30 cellular contexts compared by ENCODE assay signal in genomic region chr16:84467709-84468108, GRCh38.
"Had no signal": no experiment of that assay in that cellular context is flagged by ENCODE, and none has a peak within 500 bp of the region (broad histone marks: within the 10 kb centered on the region; RNA-seq: fewer than 3 reads in every experiment).

No MANE protein-coding gene starts in this region.

- H3K9me3 ChIP-seq: neutrophil, right lobe of liver had no signal

- FAIRE-seq: islet of Langerhans, kidney had no signal

- H3K27me3 Mint-ChIP-seq: naive thymus-derived CD4-positive, alpha-beta T cell; progenitor cell of endocrine pancreas; stimulated activated memory B cell treated with anti-CD40 and anti-IgM and Interleukin-4, amounts not matched to agents 10 μg/mL and 1 μg/mL and 100 μg/mL, for 72 hours; stimulated activated naive CD8-positive, alpha-beta T cell treated with anti-CD3 and anti-CD28 coated beads, Interleukin-15, amount 100 ng/mL, for 72 hours; type B pancreatic cell had no signal

- H3K9me3 Mint-ChIP-seq: type B pancreatic cell had no signal

- DNase-seq: hypothalamus; immature natural killer cell; kidney; left colon; left lung; lower lobe of right lung; mesendoderm; naive thymus-derived CD4-positive, alpha-beta T cell; occipital lobe; right lobe of liver; stimulated activated CD4-positive, alpha-beta T cell treated with anti-CD3 and anti-CD28 coated beads, Interleukin-1b, Interleukin-23, amount 100 ng/mL, for 48 hours; stimulated activated CD4-positive, alpha-beta T cell treated with anti-CD3 and anti-CD28 coated beads, Interleukin-2, amount 100 ng/mL, for 48 hours; stimulated activated CD4-positive, alpha-beta T cell treated with anti-CD3 and anti-CD28 coated beads, Interleukin-4, amount 100 ng/mL, for 4 hours; stimulated activated CD8-positive, alpha-beta memory T cell treated with anti-CD3 and anti-CD28 coated beads, Interleukin-4, amount 100 ng/mL, for 48 hours; stimulated activated naive CD4-positive, alpha-beta T cell treated with Interleukin-2 at 50 U/mL for 16 hours; stimulated activated naive CD8-positive, alpha-beta T cell treated with anti-CD3 and anti-CD28 coated beads, Interleukin-15, amount 100 ng/mL, for 72 hours; substantia nigra; uterus had no signal

- H3K27me3 ChIP-seq: left lung, neural progenitor cell, neutrophil, ovary, right atrium auricular region, right lobe of liver, tibial nerve, uterus had no signal

- H3K36me3 ChIP-seq: neural progenitor cell, ovary, right lobe of liver had no signal

- ATAC-seq: left lung; lower lobe of right lung; naive thymus-derived CD4-positive, alpha-beta T cell; right lobe of liver; stimulated activated memory B cell treated with anti-CD40 and anti-IgM and Interleukin-4, amounts not matched to agents 10 μg/mL and 1 μg/mL and 100 μg/mL, for 72 hours; stimulated activated naive CD8-positive, alpha-beta T cell treated with anti-CD3 and anti-CD28 coated beads, Interleukin-15, amount 100 ng/mL, for 72 hours had no signal

- H3K4me1 ChIP-seq: left lung, lower lobe of right lung, neural progenitor cell, right atrium auricular region, right lobe of liver, tibial nerve, uterus had no signal

- H3K9ac ChIP-seq: neural progenitor cell had no signal

- H2AFZ ChIP-seq: neural progenitor cell had no signal

- H3K4me3 ChIP-seq: left lung, lower lobe of right lung, neural progenitor cell, ovary, right atrium auricular region, right lobe of liver, smooth muscle cell, tibial nerve, uterus had no signal

- H3K27ac Mint-ChIP-seq: immature natural killer cell; mesothelial cell of epicardium; nephron; neural progenitor cell; progenitor cell of endocrine pancreas; stimulated activated memory B cell treated with anti-CD40 and anti-IgM and Interleukin-4, amounts not matched to agents 10 μg/mL and 1 μg/mL and 100 μg/mL, for 72 hours; stimulated activated naive CD8-positive, alpha-beta T cell treated with anti-CD3 and anti-CD28 coated beads, Interleukin-15, amount 100 ng/mL, for 72 hours; type B pancreatic cell had no signal

- H3K4me2 ChIP-seq: neural progenitor cell, smooth muscle cell had no signal

- H3K4me1 Mint-ChIP-seq: immature natural killer cell; mesothelial cell of epicardium; neural progenitor cell; stimulated activated memory B cell treated with anti-CD40 and anti-IgM and Interleukin-4, amounts not matched to agents 10 μg/mL and 1 μg/mL and 100 μg/mL, for 72 hours; stimulated activated naive CD8-positive, alpha-beta T cell treated with anti-CD3 and anti-CD28 coated beads, Interleukin-15, amount 100 ng/mL, for 72 hours had no signal

- H3K4me3 Mint-ChIP-seq: immature natural killer cell; mesothelial cell of epicardium; naive thymus-derived CD4-positive, alpha-beta T cell; nephron; neural progenitor cell; stimulated activated memory B cell treated with anti-CD40 and anti-IgM and Interleukin-4, amounts not matched to agents 10 μg/mL and 1 μg/mL and 100 μg/mL, for 72 hours; stimulated activated naive CD8-positive, alpha-beta T cell treated with anti-CD3 and anti-CD28 coated beads, Interleukin-15, amount 100 ng/mL, for 72 hours; type B pancreatic cell had no signal

- H3K27ac ChIP-seq: left lung, lower lobe of right lung, neural progenitor cell, neutrophil, ovary, right atrium auricular region, right lobe of liver, tibial nerve, uterus had no signal
